ENCODE assay signal across 11 cellular contexts in genomic region chr2:181907005-181907549, GRCh38. TPM values are rescaled to one million over a fixed set of nuclear protein-coding genes. Genes with fewer than 3 reads are reported as not detected.
DNase-seq lines count a peak whose midpoint lies in the region; ATAC-seq lines count a peak whose summit lies in the region.
"Had no signal": no experiment of that assay in that cellular context is flagged by ENCODE, and none has a peak within 500 bp of the region (broad histone marks: within the 10 kb centered on the region; RNA-seq: fewer than 3 reads in every experiment).

No MANE protein-coding gene starts in this region.

- DNase-seq in LHCN-M2 (ENCODE audit: low read depth): peak; percentile 24
- no peak for DNase-seq in kidney tubule cell (ENCODE audit: low spot score)
- no peak for DNase-seq in NCI-H2081 (lab: John Stamatoyannopoulos, UW)
- DNase-seq: foreskin melanocyte, lower lobe of right lung, naive B cell had no signal

- ATAC-seq in GM18502 (IDR thresholded peaks at IDR 0.05; ENCODE audit: poor library complexity, unreplicated experiment) (peak; percentile 63), GM19035 (IDR thresholded peaks at IDR 0.05; ENCODE audit: unreplicated experiment) (peak; percentile 57), HG02678 (IDR thresholded peaks at IDR 0.05; ENCODE audit: unreplicated experiment) (peak; percentile 58), HG03135 (IDR thresholded peaks at IDR 0.05; ENCODE audit: unreplicated experiment) (no peak), GM19324 (IDR thresholded peaks at IDR 0.05; ENCODE audit: low FRiP score, unreplicated experiment) (no peak)
- ATAC-seq: lower lobe of right lung had no signal

RNA-seq across cellular contexts. Expression of gene ITPRID2, which starts 15.5 kb away (rescaled TPM):
- 83.0 and 99.6 TPM in 2 replicates for total RNA-seq in LHCN-M2 (2014; rRNA removed)
- 36.2 TPM for polyA plus RNA-seq in LHCN-M2 (2012)

Comparison
In these comparisons a context has a peak if more than half of its experiments do, and no peak if none do; other contexts are left out.
1. ATAC-seq: peak in GM18502 (single experiment), GM19035 (single experiment) and HG02678 (single experiment); none in HG03135 (single experiment) and GM19324 (single experiment).